ENCODE assay signal across 8 cellular contexts in the genomic region with DNA sequence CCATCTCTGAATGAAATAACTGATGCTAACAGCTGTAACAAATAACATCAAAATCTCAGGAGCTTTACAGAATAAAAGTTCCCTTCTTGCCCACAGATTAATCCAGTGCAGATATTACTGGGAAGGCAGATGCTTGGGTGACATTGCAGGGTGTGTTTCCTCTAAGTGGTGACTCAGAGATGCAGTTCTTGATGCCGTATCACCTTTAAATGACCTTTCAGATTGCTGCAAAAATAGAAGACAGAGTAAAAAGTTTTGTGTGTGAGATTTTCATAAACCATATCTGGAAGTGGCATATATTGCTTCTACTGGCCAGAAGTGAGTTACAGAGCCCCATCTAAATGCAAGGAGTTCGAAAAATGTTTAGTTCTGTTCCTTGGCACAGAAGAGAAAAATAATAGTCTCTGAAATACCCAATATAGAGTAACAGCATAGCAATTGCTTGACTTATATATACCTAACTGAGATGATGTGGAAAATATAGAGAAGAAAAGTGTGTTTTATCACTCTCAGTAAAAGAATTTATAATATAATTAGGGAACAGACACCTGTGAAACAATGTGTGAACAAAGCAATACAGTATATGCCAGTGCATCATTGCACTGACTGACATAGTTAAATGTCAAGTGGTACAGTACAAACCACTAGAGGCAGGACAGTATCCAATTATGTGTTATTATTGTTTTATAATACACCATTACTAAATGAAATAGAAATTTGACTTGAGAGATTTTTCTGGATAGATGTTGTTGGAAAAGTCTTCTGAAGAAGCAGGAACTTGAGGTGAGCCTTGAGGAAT.
DNase-seq lines count a peak whose midpoint lies in the region; ATAC-seq lines count a peak whose summit lies in the region.

No MANE protein-coding gene starts in this region.

- H3K27me3 Mint-ChIP-seq in T-helper 17 cell = no peaks in the 10 kb centered on the region

- peak; percentile 28 for DNase-seq in stimulated activated CD4-positive, alpha-beta T cell treated with anti-CD3 and anti-CD28 coated beads, Interleukin-1b, Interleukin-23, amount 100 ng/mL, for 48 hours
- no peak for DNase-seq in stimulated activated CD4-positive, alpha-beta T cell treated with anti-CD3 and anti-CD28 coated beads, Interleukin-2, amount 100 ng/mL, for 24 hours
- DNase-seq in T-helper 17 cell (no peak), stromal cell of bone marrow (ENCODE audit: low read depth) (peak; percentile 30), kidney tubule cell (ENCODE audit: low spot score) (no peak), middle frontal gyrus (ENCODE audit: extremely low spot score, low spot score) (no peak)
- no peak for DNase-seq in stimulated activated CD4-positive, alpha-beta T cell treated with anti-CD3 and anti-CD28 coated beads, Interleukin-4, amount 100 ng/mL, for 1 hour

- peak overlapping the region; percentile 69 for H3K27ac Mint-ChIP-seq in T-helper 17 cell

- H3K4me3 Mint-ChIP-seq in T-helper 17 cell = no peak overlapping the region

- peaks cover 22% of the 10 kb centered on the region for H3K4me1 Mint-ChIP-seq in T-helper 17 cell

- H3K9me3 ChIP-seq in T-helper 17 cell (ENCODE audit: control insufficient read depth, low read length, poor library complexity, severe bottlenecking) = no peaks in the 10 kb centered on the region

- H3K36me3 Mint-ChIP-seq in T-helper 17 cell (ENCODE audit: low read depth) = no peaks in the 10 kb centered on the region

- ATAC-seq in HG02884 (IDR thresholded peaks at IDR 0.05; ENCODE audit: unreplicated experiment) = peak; percentile 64
- no peak for ATAC-seq in T-helper 17 cell

Comparison
In these comparisons a context has a peak if more than half of its experiments do, and no peak if none do; other contexts are left out.
1. DNase-seq: peak in stimulated activated CD4-positive, alpha-beta T cell treated with anti-CD3 and anti-CD28 coated beads, Interleukin-1b, Interleukin-23, amount 100 ng/mL, for 48 hours (single experiment) and stromal cell of bone marrow (single experiment); none in stimulated activated CD4-positive, alpha-beta T cell treated with anti-CD3 and anti-CD28 coated beads, Interleukin-2, amount 100 ng/mL, for 24 hours (0 of 2), T-helper 17 cell (0 of 3), kidney tubule cell (single experiment), middle frontal gyrus (single experiment) and stimulated activated CD4-positive, alpha-beta T cell treated with anti-CD3 and anti-CD28 coated beads, Interleukin-4, amount 100 ng/mL, for 1 hour (single experiment).